8 cellular contexts compared by ENCODE assay signal in genomic region chr2:110473059-110473358, GRCh38. TPM values are rescaled to one million over a fixed set of nuclear protein-coding genes. Genes with fewer than 3 reads are reported as not detected.
DNase-seq lines count a peak whose midpoint lies in the region; ATAC-seq and TF ChIP-seq lines count a peak whose summit lies in the region.
"Not testable (repeated sequence)": the region's sequence is repeated elsewhere in the genome, so short reads cannot be mapped to it uniquely, and the experiment has no call there.
"Had no signal": no experiment of that assay in that cellular context is flagged by ENCODE, and none has a peak within 500 bp of the region (broad histone marks: within the 10 kb centered on the region; RNA-seq: fewer than 3 reads in every experiment).

No MANE protein-coding gene starts in this region.

- H3F3A ChIP-seq in GM23338 (replicated peaks; ENCODE audit: low read depth) = not testable (repeated sequence)

- not testable (repeated sequence) for H3K27me3 ChIP-seq in GM23338 (ENCODE audit: insufficient read depth); RWPE2 (ENCODE audit: insufficient read depth, poor library complexity, severe bottlenecking); foreskin keratinocyte

- H4K20me1 ChIP-seq in GM23338 (replicated peaks; ENCODE audit: insufficient read depth) = not testable (repeated sequence)

- not testable (repeated sequence) for H3K9me3 Mint-ChIP-seq in GM23338, WTC11

- intact Hi-C loops in mucosa of descending colon (cut with DNase I, micrococcal nuclease) = not testable (repeated sequence)

- not testable (repeated sequence) for DNase-seq in GM23338 (ENCODE audit: low spot score); RWPE2 (ENCODE audit: low spot score); WTC11 (ENCODE audit: low spot score); foreskin keratinocyte; mucosa of descending colon

- H3K4me3 Mint-ChIP-seq in GM23338, WTC11: not testable (repeated sequence)

- H3K9me2 ChIP-seq in GM23338 (ENCODE audit: insufficient read depth) = not testable (repeated sequence)

- not testable (repeated sequence) for H3K4me1 Mint-ChIP-seq in GM23338, WTC11

- H3K79me2 ChIP-seq in GM23338 (replicated peaks; ENCODE audit: insufficient read depth) = not testable (repeated sequence)

- not testable (repeated sequence) for H3K27ac Mint-ChIP-seq in GM23338, WTC11

- peak; percentile 24; the same call in 2 of the 3 replicates for ATAC-seq in GM23338
- ATAC-seq in RWPE2 (ENCODE audit: low read depth) = peak; percentile 18; the same call in 2 of the 3 replicates
- ATAC-seq in WTC11 = peak; percentile 21
- ATAC-seq in foreskin keratinocyte = peak; percentile 17
- ATAC-seq in mucosa of descending colon = peak; percentile 14

- POLR2A ChIA-PET in WTC11 (lab: Charles Lee) = not testable (repeated sequence)

- H3K36me3 Mint-ChIP-seq in GM23338 (ENCODE audit: low read depth); WTC11: not testable (repeated sequence)

- CTCF ChIA-PET in WTC11 (lab: Charles Lee) = not testable (repeated sequence)

- not testable (repeated sequence) for H3K27me3 Mint-ChIP-seq in GM23338 (ENCODE audit: insufficient read depth, low read depth, poor library complexity); WTC11 (ENCODE audit: low read depth)

- not testable (repeated sequence) for H3K4me1 ChIP-seq in GM23338 (ENCODE audit: insufficient read depth); RWPE2 (ENCODE audit: insufficient read depth, poor library complexity, severe bottlenecking); foreskin keratinocyte; mucosa of descending colon (ENCODE audit: low read depth)

- not testable (repeated sequence) for H3K9me3 ChIP-seq in RWPE2 (ENCODE audit: severe bottlenecking); mucosa of descending colon

- not testable (repeated sequence) for H3K4me3 ChIP-seq in GM23338; RWPE2 (ENCODE audit: severe bottlenecking); mucosa of descending colon

- not testable (repeated sequence) for H3K4me2 ChIP-seq in GM23338

- H3K36me3 ChIP-seq in GM23338 (ENCODE audit: insufficient read depth); RWPE2 (ENCODE audit: low read depth); mucosa of descending colon (ENCODE audit: low read depth): not testable (repeated sequence)

- TF ChIP-seq CTCF in GM23338 (conservative IDR thresholded peaks at IDR 0.05; ENCODE audit: low read depth in 2 of 2); RWPE2 (IDR thresholded peaks at IDR 0.05; ENCODE audit: poor library complexity, severe bottlenecking); WTC11 (IDR thresholded peaks at IDR 0.05); foreskin keratinocyte (conservative IDR thresholded peaks at IDR 0.05); mucosa of descending colon (IDR thresholded peaks at IDR 0.05): not testable (repeated sequence)

- H3K27ac ChIP-seq in GM23338 (ENCODE audit: low read depth); RWPE2 (ENCODE audit: poor library complexity, severe bottlenecking); foreskin keratinocyte: not testable (repeated sequence)

- not testable (repeated sequence) for H2AFZ ChIP-seq in GM23338

RNA-seq across cellular contexts. Expression of gene LIMS4, which starts 0.4 kb away (rescaled TPM):
- not detected in 2 replicates for total RNA-seq in GM23338 (2014; rRNA removed; shearing (Covaris generic))
- polyA plus RNA-seq in GM23338 (2016; fragmentation: Nextera tagmentation; extraction: Ambion mirVana) (0.15 and 0.19 TPM in 2 replicates), foreskin keratinocyte (0.10 and 0.17 TPM in 2 replicates)
- total RNA-seq in WTC11 (2021) (1.1 TPM in 2 of 3 replicates, not detected in the other), foreskin keratinocyte (1.0 and 1.6 TPM in 2 replicates), mucosa of descending colon (1 to 10 TPM in 1 of 3 donors, under 1 TPM in 2; 0.65 to 1.4 (median 0.93) TPM)
- total RNA-seq: Calu3; CD4-positive, alpha-beta T cell; CD8-positive, alpha-beta T cell had no signal
